ENCODE assay signal across 14 cellular contexts in the genomic region with DNA sequence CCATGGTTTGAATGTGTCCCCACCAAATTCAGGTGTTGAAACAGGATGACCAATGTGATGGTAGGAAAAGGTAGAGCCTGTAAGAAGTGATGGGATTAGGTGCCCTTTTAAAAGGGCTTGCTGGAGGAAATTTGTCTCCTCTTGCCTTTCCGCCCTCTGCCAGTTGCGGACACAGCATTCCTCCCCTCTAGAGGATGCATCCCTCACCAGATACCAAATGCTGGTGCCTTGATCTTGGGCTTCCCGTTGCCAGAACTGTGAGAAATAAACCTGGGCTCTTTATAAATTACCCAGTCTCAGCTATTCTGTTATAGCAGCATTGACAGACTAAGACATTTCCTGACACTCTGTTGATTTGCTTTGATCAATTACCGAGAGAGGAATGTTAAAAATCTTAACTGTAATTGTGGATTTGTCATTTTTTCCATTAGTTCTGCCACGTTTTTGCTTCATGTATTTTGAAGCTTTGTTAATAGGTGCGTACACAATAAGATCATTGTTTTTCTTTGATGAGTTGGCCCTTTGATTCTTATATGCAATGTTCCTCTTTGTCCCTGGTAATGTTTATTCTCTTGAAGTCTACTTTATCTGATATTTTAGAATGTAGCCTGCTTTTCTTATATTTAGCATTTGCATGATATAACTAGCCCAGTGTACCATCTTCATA. TPM values are rescaled to one million over a fixed set of nuclear protein-coding genes. Genes with fewer than 3 reads are reported as not detected.
A peak's percentile ranks its signal among the peaks of the same experiment; 100 is the strongest.
DNase-seq lines count a peak whose midpoint lies in the region; ATAC-seq and TF ChIP-seq lines count a peak whose summit lies in the region.
"Had no signal": no experiment of that assay in that cellular context is flagged by ENCODE, and none has a peak within 500 bp of the region (broad histone marks: within the 10 kb centered on the region; RNA-seq: fewer than 3 reads in every experiment).

No MANE protein-coding gene starts in this region.

- TF ChIP-seq CTCF in activated CD8-positive, alpha-beta T cell treated with anti-CD3 and anti-CD28 coated beads for 36 hours (IDR thresholded peaks at IDR 0.05) = no peak
- no peak for TF ChIP-seq CTCF in brain microvascular endothelial cell (IDR thresholded peaks at IDR 0.05; ENCODE audit: low read depth, low read length, missing control alignments)

- peak overlapping the region; percentile 65 for H3K27ac Mint-ChIP-seq in activated CD8-positive, alpha-beta T cell treated with anti-CD3 and anti-CD28 coated beads for 36 hours
- no peak overlapping the region for H3K27ac Mint-ChIP-seq in activated CD8-positive, alpha-beta T cell treated with anti-CD3 and anti-CD28 coated beads, Interleukin-2, amount 10 ng/mL, durations not matched to agents 7 days and 5 days
- peak overlapping the region in 4 of 7 donors; percentile 0 to 40 (median 6) for H3K27ac Mint-ChIP-seq in CD4-positive, alpha-beta memory T cell
- H3K27ac Mint-ChIP-seq in naive thymus-derived CD8-positive, alpha-beta T cell = peak overlapping the region in 8 of 10 donors; percentile 1 to 85 (median 55)
- H3K27ac Mint-ChIP-seq: CD14-positive monocyte had no signal

- peaks cover 10% of the 10 kb centered on the region for H3K9me3 Mint-ChIP-seq in activated CD8-positive, alpha-beta T cell treated with anti-CD3 and anti-CD28 coated beads for 36 hours
- H3K9me3 Mint-ChIP-seq in activated CD8-positive, alpha-beta T cell treated with anti-CD3 and anti-CD28 coated beads, Interleukin-2, amount 10 ng/mL, durations not matched to agents 7 days and 5 days (ENCODE audit: insufficient read depth) = peaks cover 30% of the 10 kb centered on the region
- peaks cover 0 to 26% (median 17%) of the 10 kb centered on the region in 8 donors for H3K9me3 Mint-ChIP-seq in CD4-positive, alpha-beta memory T cell
- peaks cover 7 to 33% (median 24%) of the 10 kb centered on the region in 9 donors for H3K9me3 Mint-ChIP-seq in naive thymus-derived CD8-positive, alpha-beta T cell

- H3K4me1 ChIP-seq in CD4-positive, alpha-beta memory T cell (ENCODE audit: insufficient read depth, low read length) = peaks cover 46% of the 10 kb centered on the region
- H3K4me1 ChIP-seq: HAP-1 had no signal

- no peaks in the 10 kb centered on the region for H3K27me3 Mint-ChIP-seq in activated CD8-positive, alpha-beta T cell treated with anti-CD3 and anti-CD28 coated beads for 36 hours
- no peaks in the 10 kb centered on the region for H3K27me3 Mint-ChIP-seq in activated CD8-positive, alpha-beta T cell treated with anti-CD3 and anti-CD28 coated beads, Interleukin-2, amount 10 ng/mL, durations not matched to agents 7 days and 5 days (ENCODE audit: low read depth)
- no peaks in the 10 kb centered on the region for H3K27me3 Mint-ChIP-seq in CD4-positive, alpha-beta memory T cell
- H3K27me3 Mint-ChIP-seq in naive thymus-derived CD8-positive, alpha-beta T cell = no peaks in the 10 kb centered on the region

- ATAC-seq in activated CD8-positive, alpha-beta T cell treated with anti-CD3 and anti-CD28 coated beads for 36 hours = no peak
- ATAC-seq in activated CD8-positive, alpha-beta T cell treated with anti-CD3 and anti-CD28 coated beads, Interleukin-2, amount 10 ng/mL, durations not matched to agents 7 days and 5 days = no peak
- no peak for ATAC-seq in naive thymus-derived CD8-positive, alpha-beta T cell
- ATAC-seq in HG03378 (IDR thresholded peaks at IDR 0.05; ENCODE audit: unreplicated experiment) (no peak), HG03097 (IDR thresholded peaks at IDR 0.05; ENCODE audit: low FRiP score, unreplicated experiment) (no peak)
- ATAC-seq: K562 had no signal

- no peak overlapping the region for H3K4me3 ChIP-seq in CD4-positive, alpha-beta memory T cell (ENCODE audit: low read length in 2 of 2)
- no peak overlapping the region for H3K4me3 ChIP-seq in brain microvascular endothelial cell (ENCODE audit: low read depth, low read length)
- H3K4me3 ChIP-seq: HAP-1, K562 had no signal

- no peak for DNase-seq in activated CD8-positive, alpha-beta T cell treated with anti-CD3 and anti-CD28 coated beads for 36 hours
- no peak for DNase-seq in activated CD8-positive, alpha-beta T cell treated with anti-CD3 and anti-CD28 coated beads, Interleukin-2, amount 10 ng/mL, durations not matched to agents 7 days and 5 days
- DNase-seq in CD4-positive, alpha-beta memory T cell = no peak
- no peak for DNase-seq in naive thymus-derived CD8-positive, alpha-beta T cell
- DNase-seq in brain microvascular endothelial cell = no peak
- DNase-seq: NCI-H1436 treated with DMSO at 0.1 percent for 48 hours, NCI-H2081 treated with DMSO at 0.1 percent for 48 hours, NCI-H524 had no signal

- POLR2A ChIA-PET in activated CD8-positive, alpha-beta T cell treated with anti-CD3 and anti-CD28 coated beads for 36 hours (lab: Charles Lee) = no interaction called here
- POLR2A ChIA-PET in activated CD8-positive, alpha-beta T cell treated with anti-CD3 and anti-CD28 coated beads, Interleukin-2, amount 10 ng/mL, durations not matched to agents 7 days and 5 days (lab: Charles Lee) = no interaction called here
- POLR2A ChIA-PET in CD4-positive, alpha-beta memory T cell (lab: Charles Lee; ENCODE audit: partially characterized antibody) = no interaction called here
- POLR2A ChIA-PET in naive thymus-derived CD8-positive, alpha-beta T cell (lab: Charles Lee) = no interaction called here

- no peak overlapping the region for H3K27ac ChIP-seq in CD4-positive, alpha-beta memory T cell (ENCODE audit: low read depth, low read length)
- H3K27ac ChIP-seq in cingulate gyrus (ENCODE audit: low read depth, low read length) (peak overlapping the region; percentile 80), brain microvascular endothelial cell (no peak overlapping the region)

- no peaks in the 10 kb centered on the region for H3K36me3 ChIP-seq in CD4-positive, alpha-beta memory T cell (ENCODE audit: insufficient read depth, low read length)
- H3K36me3 ChIP-seq in brain microvascular endothelial cell (replicated peaks) = no peaks in the 10 kb centered on the region
- H3K36me3 ChIP-seq: HAP-1 had no signal

- no peaks in the 10 kb centered on the region for H3K9me3 ChIP-seq in CD4-positive, alpha-beta memory T cell (ENCODE audit: control insufficient read depth in 1 of 2, low read length in 2 of 2)
- H3K9me3 ChIP-seq: HAP-1 had no signal

- H3K27me3 ChIP-seq in CD4-positive, alpha-beta memory T cell (ENCODE audit: insufficient read depth, low read length) = no peaks in the 10 kb centered on the region
- no peaks in the 10 kb centered on the region for H3K27me3 ChIP-seq in brain microvascular endothelial cell (replicated peaks)

- CTCF ChIA-PET in activated CD8-positive, alpha-beta T cell treated with anti-CD3 and anti-CD28 coated beads for 36 hours (lab: Charles Lee) = no interaction called here
- CTCF ChIA-PET in activated CD8-positive, alpha-beta T cell treated with anti-CD3 and anti-CD28 coated beads, Interleukin-2, amount 10 ng/mL, durations not matched to agents 7 days and 5 days (lab: Charles Lee) = interaction anchor here (0.6 kb wide), 1 partner anchor 9 kb away, joined by 3 read pairs; no protein-coding TSS in a partner anchor
- CTCF ChIA-PET in CD4-positive, alpha-beta memory T cell (lab: Charles Lee; ENCODE audit: partially characterized antibody) = no interaction called here

- H3K36me3 Mint-ChIP-seq in activated CD8-positive, alpha-beta T cell treated with anti-CD3 and anti-CD28 coated beads for 36 hours (ENCODE audit: low read depth) = peaks cover 77% of the 10 kb centered on the region
- H3K36me3 Mint-ChIP-seq in activated CD8-positive, alpha-beta T cell treated with anti-CD3 and anti-CD28 coated beads, Interleukin-2, amount 10 ng/mL, durations not matched to agents 7 days and 5 days (ENCODE audit: low read depth) = peaks cover 83% of the 10 kb centered on the region
- H3K36me3 Mint-ChIP-seq in CD4-positive, alpha-beta memory T cell = peaks cover 58 to 59% of the 10 kb centered on the region in 2 donors
- H3K36me3 Mint-ChIP-seq in naive thymus-derived CD8-positive, alpha-beta T cell = peaks cover 28 to 65% (median 47%) of the 10 kb centered on the region in 3 donors

- no peak overlapping the region for H3K4me3 Mint-ChIP-seq in activated CD8-positive, alpha-beta T cell treated with anti-CD3 and anti-CD28 coated beads for 36 hours
- H3K4me3 Mint-ChIP-seq in activated CD8-positive, alpha-beta T cell treated with anti-CD3 and anti-CD28 coated beads, Interleukin-2, amount 10 ng/mL, durations not matched to agents 7 days and 5 days = no peak overlapping the region
- H3K4me3 Mint-ChIP-seq in CD4-positive, alpha-beta memory T cell = peak overlapping the region in 1 of 8 donors; percentile 5
- peak overlapping the region in 1 of 10 donors; percentile 26 for H3K4me3 Mint-ChIP-seq in naive thymus-derived CD8-positive, alpha-beta T cell
- H3K4me3 Mint-ChIP-seq: CD14-positive monocyte had no signal

- in situ Hi-C loops in brain microvascular endothelial cell (cut with HindIII; ENCODE audit: low pct_ligation_motif_present, low sequenced_read_pairs) = no loop called here

- peaks cover 73% of the 10 kb centered on the region for H3K4me1 Mint-ChIP-seq in activated CD8-positive, alpha-beta T cell treated with anti-CD3 and anti-CD28 coated beads for 36 hours (ENCODE audit: low read depth)
- H3K4me1 Mint-ChIP-seq in activated CD8-positive, alpha-beta T cell treated with anti-CD3 and anti-CD28 coated beads, Interleukin-2, amount 10 ng/mL, durations not matched to agents 7 days and 5 days (ENCODE audit: low read depth) = peaks cover 57% of the 10 kb centered on the region
- H3K4me1 Mint-ChIP-seq in CD4-positive, alpha-beta memory T cell = peaks cover 41 to 82% (median 51%) of the 10 kb centered on the region in 4 donors
- H3K4me1 Mint-ChIP-seq in naive thymus-derived CD8-positive, alpha-beta T cell = peaks cover 28 to 67% (median 58%) of the 10 kb centered on the region in 4 donors

- intact Hi-C loops in activated CD8-positive, alpha-beta T cell treated with anti-CD3 and anti-CD28 coated beads for 36 hours (cut with micrococcal nuclease) = no loop called here
- intact Hi-C loops in CD4-positive, alpha-beta memory T cell (cut with micrococcal nuclease) = no loop called here

RNA-seq across cellular contexts. Expression of a gene that starts 13.3 kb away (rescaled TPM):
- 100 to 1,000 TPM; 224 to 230 TPM for total RNA-seq in activated CD8-positive, alpha-beta T cell treated with anti-CD3 and anti-CD28 coated beads for 36 hours
- total RNA-seq in activated CD8-positive, alpha-beta T cell treated with anti-CD3 and anti-CD28 coated beads, Interleukin-2, amount 10 ng/mL, durations not matched to agents 7 days and 5 days = 100 to 1,000 TPM; 150 to 162 TPM
- total RNA-seq in CD4-positive, alpha-beta memory T cell = 10 to 100 TPM; 79.8 to 84.9 TPM
- 10 to 100 TPM; 16.6 to 61.9 TPM for polyA plus RNA-seq in CD4-positive, alpha-beta memory T cell
- 100 to 1,000 TPM in 1 of 2 experiments, 10 to 100 TPM in 1; 91.5 to 101 TPM for total RNA-seq in naive thymus-derived CD8-positive, alpha-beta T cell
- polyA plus RNA-seq in naive thymus-derived CD8-positive, alpha-beta T cell = 10 to 100 TPM; 27.5 to 82.2 (median 32.4) TPM
